8 cellular contexts compared by ENCODE assay signal in the genomic region with DNA sequence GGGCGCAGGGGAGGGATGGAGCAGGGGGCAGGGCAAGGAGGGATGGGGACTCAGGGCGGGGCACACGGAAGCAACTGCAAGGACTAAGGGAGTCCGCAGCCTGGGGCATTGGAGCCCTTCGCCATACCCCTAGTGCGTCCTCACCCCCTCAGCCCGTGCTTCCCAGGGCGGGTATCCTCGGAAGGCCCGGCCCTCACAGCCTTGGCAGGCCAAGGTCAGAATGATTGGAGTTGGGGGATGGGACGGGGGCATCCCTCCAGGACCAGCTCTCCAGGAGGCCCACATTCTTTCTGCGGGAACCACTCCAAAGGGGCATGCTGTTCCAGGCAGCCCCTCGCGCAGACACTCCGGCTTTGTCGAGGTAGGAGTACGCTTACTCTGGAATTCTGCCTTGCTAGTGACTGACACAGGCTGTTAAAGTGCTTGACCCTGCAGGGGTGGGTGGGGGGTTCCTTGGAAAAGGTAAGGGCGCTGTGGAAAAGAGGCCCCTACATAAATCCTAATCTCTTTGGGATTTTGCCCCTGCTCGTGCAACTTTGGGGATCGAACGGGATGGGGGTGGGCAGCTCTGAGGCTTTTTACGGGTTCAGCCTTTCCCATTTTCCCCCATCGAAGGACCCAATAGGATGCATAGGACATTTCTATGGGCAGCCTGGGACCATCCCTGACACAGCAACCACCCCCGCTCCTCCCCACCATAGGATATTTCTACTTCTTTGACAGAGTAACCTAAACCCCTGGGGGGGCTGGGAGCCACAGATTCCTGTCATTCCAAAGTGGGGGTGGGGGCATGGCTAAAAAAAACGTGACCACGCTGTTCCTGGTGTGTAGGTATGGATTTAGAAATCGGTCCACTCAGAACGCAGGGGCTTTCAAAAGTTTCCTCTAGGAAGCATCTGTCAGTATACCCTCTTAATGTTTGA. TPM values are rescaled to one million over a fixed set of nuclear protein-coding genes. Genes with fewer than 3 reads are reported as not detected.
DNase-seq lines count a peak whose midpoint lies in the region; ATAC-seq and TF ChIP-seq lines count a peak whose summit lies in the region.

No MANE protein-coding gene starts in this region.

- peak overlapping the region; percentile 86 for H3K4me3 Mint-ChIP-seq in chondrocyte (ENCODE audit: unreplicated experiment)
- peak overlapping the region; percentile 93 for H3K4me3 Mint-ChIP-seq in natural killer cell

- peaks cover 3% of the 10 kb centered on the region for H3K36me3 Mint-ChIP-seq in chondrocyte (ENCODE audit: low read depth)
- no peaks in the 10 kb centered on the region for H3K36me3 Mint-ChIP-seq in natural killer cell

- H3K27ac Mint-ChIP-seq in chondrocyte (ENCODE audit: unreplicated experiment) (no peak overlapping the region), natural killer cell (peak overlapping the region; percentile 75 to 89)

- TF ChIP-seq CTCF in BJ (IDR thresholded peaks at IDR 0.05; ENCODE audit: insufficient read depth, low read depth, low read length) = no peak
- TF ChIP-seq CTCF in chondrocyte (IDR thresholded peaks at IDR 0.05) = no peak
- TF ChIP-seq CTCF in natural killer cell (IDR thresholded peaks at IDR 0.05) = no peak

- CTCF ChIA-PET in BJ (lab: Yijun Ruan, JAX) = no interaction called here

- no peak for DNase-seq in BJ (ENCODE audit: low read depth)
- DNase-seq in chondrocyte (ENCODE audit: low spot score) = peak; percentile 75
- DNase-seq in natural killer cell = peak; percentile 15
- DNase-seq in NCI-H510A treated with DMSO at 0.1 percent for 48 hours (lab: John Stamatoyannopoulos, UW) = no peak
- DNase-seq in DMS53 (lab: John Stamatoyannopoulos, UW) = no peak

- H3K27me3 ChIP-seq in BJ (ENCODE audit: control insufficient read depth, insufficient read depth, low read length) = no peaks in the 10 kb centered on the region

- peaks cover 40% of the 10 kb centered on the region for H3K4me1 Mint-ChIP-seq in chondrocyte (ENCODE audit: low read depth)
- H3K4me1 Mint-ChIP-seq in natural killer cell = peaks cover 44 to 57% of the 10 kb centered on the region in 2 donors

- POLR2A ChIA-PET in BJ (lab: Charles Lee) = interaction anchor here (0.7 kb wide), 2 partner anchors 14 to 297 kb away, joined by 12 to 21 read pairs; no protein-coding TSS in a partner anchor

- peak; percentile 41 for ATAC-seq in HG03571 (IDR thresholded peaks at IDR 0.05; ENCODE audit: unreplicated experiment)
- ATAC-seq in natural killer cell = no peak
- no peak for ATAC-seq in HG02981 (IDR thresholded peaks at IDR 0.05; ENCODE audit: unreplicated experiment)
- no peak for ATAC-seq in HG03521 (IDR thresholded peaks at IDR 0.05; ENCODE audit: unreplicated experiment)

- H3K27me3 Mint-ChIP-seq in chondrocyte (ENCODE audit: low read depth) (no peaks in the 10 kb centered on the region), natural killer cell (ENCODE audit: low read depth in 2 of 2) (no peaks in the 10 kb centered on the region)

- peaks cover 13% of the 10 kb centered on the region for H3K36me3 ChIP-seq in BJ (ENCODE audit: control insufficient read depth, insufficient read depth, low read length)

- H3K9me3 Mint-ChIP-seq in chondrocyte (ENCODE audit: low read depth) = no peaks in the 10 kb centered on the region
- H3K9me3 Mint-ChIP-seq in natural killer cell = no peaks in the 10 kb centered on the region

- H3K4me3 ChIP-seq in BJ (ENCODE audit: low read depth, low read length) = peak overlapping the region; percentile 58

- intact Hi-C loops in natural killer cell (cut with micrococcal nuclease) = loop anchor here (5.0 kb wide), 1 partner anchor 50 kb away; a partner anchor contains a TSS

RNA-seq across cellular contexts. Expression of a gene that starts 0.7 kb away (rescaled TPM):
- polyA plus RNA-seq in BJ (2011; rRNA removed) = 5.6 and 11.0 TPM in 2 replicates
- polyA minus RNA-seq in BJ (2011; rRNA and poly(A)+ RNA removed) = 12.3 and 16.1 TPM in 2 replicates
- total RNA-seq in chondrocyte (16.0 to 22.4 TPM (median 20.0 TPM) in 3 replicates), natural killer cell (10 to 100 TPM; 65.1 to 91.4 (median 83.2) TPM)

RNA-seq across cellular contexts. Expression of a gene that starts 9.3 kb away (rescaled TPM):
- 0.33 and 0.55 TPM in 2 replicates for polyA plus RNA-seq in BJ (2011; rRNA removed)
- 0.81 and 0.98 TPM in 2 replicates for polyA minus RNA-seq in BJ (2011; rRNA and poly(A)+ RNA removed)
- total RNA-seq in chondrocyte = 0.28 to 0.35 TPM in 2 of 3 replicates, not detected in the other
- 10 to 100 TPM in 1 of 3 donors, 1 to 10 TPM in 2; 8.0 to 13.4 (median 8.4) TPM for total RNA-seq in natural killer cell

Comparison
In these comparisons a context has a peak if more than half of its experiments do, and no peak if none do; other contexts are left out.
1. DNase-seq: peak in chondrocyte (single experiment) and natural killer cell (single experiment); none in BJ (single experiment), NCI-H510A treated with DMSO at 0.1 percent for 48 hours (single experiment) and DMS53 (single experiment).